8 cellular contexts compared by ENCODE assay signal in the genomic region with DNA sequence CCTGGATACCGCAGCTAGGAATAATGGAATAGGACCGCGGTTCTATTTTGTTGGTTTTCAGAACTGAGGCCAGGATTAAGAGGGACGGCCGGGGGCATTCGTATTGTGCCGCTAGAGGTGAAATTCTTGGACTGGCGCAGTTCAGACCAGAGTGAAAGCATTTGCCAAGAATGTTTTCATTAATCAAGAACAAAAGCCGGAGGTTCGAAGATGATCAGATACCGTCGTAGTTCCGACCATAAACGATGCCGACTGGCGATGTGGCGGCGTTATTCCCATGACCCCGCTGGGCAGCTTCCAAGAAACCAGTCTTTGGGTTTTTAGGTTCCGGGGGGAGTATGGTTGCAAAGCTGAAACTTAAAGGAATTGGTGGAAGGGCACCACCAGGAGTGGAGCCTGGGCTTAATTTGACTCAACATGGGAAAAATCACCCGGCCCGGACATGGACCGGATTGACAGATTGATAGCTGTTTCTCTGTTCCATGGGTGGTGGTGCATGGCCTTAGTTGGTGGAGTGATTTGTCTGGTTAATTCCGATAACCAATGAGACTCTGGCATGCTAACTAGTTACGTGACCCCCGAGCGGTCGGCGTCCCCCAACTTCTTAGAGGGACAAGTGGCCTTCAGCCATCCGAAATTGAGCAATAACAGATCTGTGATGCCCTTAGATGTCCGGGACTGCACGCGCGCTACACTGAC.
DNase-seq lines count a peak whose midpoint lies in the region; FAIRE-seq and TF ChIP-seq lines count a peak whose summit lies in the region.
"Not testable (repeated sequence)": the region's sequence is repeated elsewhere in the genome, so short reads cannot be mapped to it uniquely, and the experiment has no call there.

No MANE protein-coding gene starts in this region.

- not testable (repeated sequence) for FAIRE-seq in kidney (lab: Jason Lieb, UNC)

- not testable (repeated sequence) for TF ChIP-seq EP300 in esophagus muscularis mucosa (IDR thresholded peaks at IDR 0.05)

- H2AK5ac ChIP-seq in neuronal stem cell (ENCODE audit: low read depth, low read length) = not testable (repeated sequence)

- H4K8ac ChIP-seq in neuronal stem cell (ENCODE audit: low read depth, low read length) = not testable (repeated sequence)

- H3K27me3 ChIP-seq in esophagus muscularis mucosa; neuronal stem cell (ENCODE audit: control insufficient read depth in 3 of 3, insufficient read depth in 3 of 3, low read depth in 1 of 3, low read length in 3 of 3); vagina: not testable (repeated sequence)

- in situ Hi-C loops in astrocyte of the spinal cord (cut with HindIII; ENCODE audit: low sequenced_read_pairs) = not testable (repeated sequence)

- not testable (repeated sequence) for H3K27ac ChIP-seq in esophagus muscularis mucosa (replicated peaks in 1 of 4); kidney (ENCODE audit: low read depth in 2 of 2, low read length in 2 of 2); neuronal stem cell (replicated peaks; ENCODE audit: low read length); vagina

- not testable (repeated sequence) for H3K18ac ChIP-seq in neuronal stem cell (ENCODE audit: low read length)

- not testable (repeated sequence) for H2BK120ac ChIP-seq in neuronal stem cell (ENCODE audit: low read depth, low read length)

- H3K79me1 ChIP-seq in neuronal stem cell (ENCODE audit: low read depth, low read length) = not testable (repeated sequence)

- WGBS in esophagus muscularis mucosa = 86% methylated on average over 34 of the region's 34 CpGs
- no CpG with 5 or more reads among the region's 34 CpGs for WGBS in neuronal stem cell (ENCODE audit: extremely low coverage in 2 of 2, insufficient read length in 2 of 2, insufficient replicate concordance in 1 of 2), 2 donors

- not testable (repeated sequence) for H3K23ac ChIP-seq in neuronal stem cell (ENCODE audit: low read depth, low read length, poor library complexity)

- H3K9me3 ChIP-seq in esophagus muscularis mucosa = peaks cover 0 to 56% (median 36%) of the 10 kb centered on the region in 4 donors
- peaks cover 0 to 13% of the 10 kb centered on the region in 2 donors for H3K9me3 ChIP-seq in kidney (ENCODE audit: control insufficient read depth in 1 of 2, low read length in 2 of 2)
- H3K9me3 ChIP-seq in neuronal stem cell (replicated peaks in 1 of 2; ENCODE audit: control insufficient read depth in 2 of 2, insufficient read depth in 1 of 2, low read depth in 1 of 2, low read length in 2 of 2) = peaks cover 0 to 30% of the 10 kb centered on the region in 2 donors
- H3K9me3 ChIP-seq in vagina = peaks cover 19% of the 10 kb centered on the region

- H3K4me3 ChIP-seq in AG10803 (ENCODE audit: low read length); GM12865 (ENCODE audit: low read depth, low read length); astrocyte of the spinal cord (ENCODE audit: low read depth, low read length); esophagus muscularis mucosa; fibroblast of the aortic adventitia (ENCODE audit: low read depth, low read length); kidney (ENCODE audit: low read length in 2 of 2); neuronal stem cell (ENCODE audit: low read length in 2 of 2); vagina: not testable (repeated sequence)

- intact Hi-C loops in esophagus muscularis mucosa (cut with DNase I); kidney (cut with DNase I); vagina (cut with DNase I): not testable (repeated sequence)

- not testable (repeated sequence) for H2AFZ ChIP-seq in neuronal stem cell (ENCODE audit: low read length)

- H2BK15ac ChIP-seq in neuronal stem cell (ENCODE audit: low read length) = not testable (repeated sequence)

- H3K4ac ChIP-seq in neuronal stem cell (ENCODE audit: low read length) = not testable (repeated sequence)

- H2BK12ac ChIP-seq in neuronal stem cell (ENCODE audit: low read length) = not testable (repeated sequence)

- not testable (repeated sequence) for TF ChIP-seq POLR2A in esophagus muscularis mucosa (IDR thresholded peaks at IDR 0.05; ENCODE audit: low read depth); vagina (IDR thresholded peaks at IDR 0.05)

- DNase-seq in AG10803 (ENCODE audit: low read depth) (peak; percentile 42), GM12865 (ENCODE audit: low read depth) (peak; percentile 26), astrocyte of the spinal cord (ENCODE audit: low read depth, low spot score) (peak; percentile 3), esophagus muscularis mucosa (ENCODE audit: extremely low spot score) (peak; percentile 89), fibroblast of the aortic adventitia (ENCODE audit: low read depth) (peak; percentile 9), kidney (peak; percentile 61), vagina (ENCODE audit: extremely low spot score in 2 of 2) (peak; percentile 79 to 94)
- not testable (repeated sequence) for DNase-seq in neuronal stem cell (ENCODE audit: low spot score)

- H2BK5ac ChIP-seq in neuronal stem cell (ENCODE audit: low read length) = peak overlapping the region; percentile 42

- not testable (repeated sequence) for H3K36me3 ChIP-seq in esophagus muscularis mucosa; kidney (ENCODE audit: control insufficient read depth in 1 of 2, insufficient read depth in 2 of 2, low read length in 2 of 2); neuronal stem cell (replicated peaks in 1 of 2; ENCODE audit: control insufficient read depth in 2 of 2, insufficient read depth in 2 of 2, low read length in 2 of 2); vagina

- H3K9ac ChIP-seq in kidney (ENCODE audit: low read length in 2 of 2); neuronal stem cell (ENCODE audit: low read depth, low read length, poor library complexity): not testable (repeated sequence)

- H4K91ac ChIP-seq in neuronal stem cell (ENCODE audit: low read depth, low read length, poor library complexity) = not testable (repeated sequence)

- not testable (repeated sequence) for H3K4me2 ChIP-seq in neuronal stem cell (ENCODE audit: insufficient read depth, low read length, poor library complexity, severe bottlenecking)

- not testable (repeated sequence) for TF ChIP-seq CTCF in AG10803 (conservative IDR thresholded peaks at IDR 0.05; ENCODE audit: low read length); GM12865 (IDR thresholded peaks at IDR 0.05; ENCODE audit: insufficient read depth, low read depth, low read length, missing control alignments); astrocyte of the spinal cord (IDR thresholded peaks at IDR 0.05; ENCODE audit: low read depth, low read length); esophagus muscularis mucosa (IDR thresholded peaks at IDR 0.05); fibroblast of the aortic adventitia (IDR thresholded peaks at IDR 0.05; ENCODE audit: insufficient read depth, low read length); kidney (IDR thresholded peaks at IDR 0.05; ENCODE audit: borderline replicate concordance, extremely low read depth, insufficient read depth); vagina (IDR thresholded peaks at IDR 0.05)

- H3K4me1 ChIP-seq in esophagus muscularis mucosa; kidney (ENCODE audit: control insufficient read depth in 1 of 2, insufficient read depth in 1 of 2, low read depth in 1 of 2, low read length in 2 of 2); neuronal stem cell (ENCODE audit: control insufficient read depth in 2 of 2, insufficient read depth in 1 of 2, low read depth in 1 of 2, low read length in 2 of 2); vagina: not testable (repeated sequence)

- H3K14ac ChIP-seq in neuronal stem cell (ENCODE audit: low read length) = not testable (repeated sequence)
